In the genomic region with DNA sequence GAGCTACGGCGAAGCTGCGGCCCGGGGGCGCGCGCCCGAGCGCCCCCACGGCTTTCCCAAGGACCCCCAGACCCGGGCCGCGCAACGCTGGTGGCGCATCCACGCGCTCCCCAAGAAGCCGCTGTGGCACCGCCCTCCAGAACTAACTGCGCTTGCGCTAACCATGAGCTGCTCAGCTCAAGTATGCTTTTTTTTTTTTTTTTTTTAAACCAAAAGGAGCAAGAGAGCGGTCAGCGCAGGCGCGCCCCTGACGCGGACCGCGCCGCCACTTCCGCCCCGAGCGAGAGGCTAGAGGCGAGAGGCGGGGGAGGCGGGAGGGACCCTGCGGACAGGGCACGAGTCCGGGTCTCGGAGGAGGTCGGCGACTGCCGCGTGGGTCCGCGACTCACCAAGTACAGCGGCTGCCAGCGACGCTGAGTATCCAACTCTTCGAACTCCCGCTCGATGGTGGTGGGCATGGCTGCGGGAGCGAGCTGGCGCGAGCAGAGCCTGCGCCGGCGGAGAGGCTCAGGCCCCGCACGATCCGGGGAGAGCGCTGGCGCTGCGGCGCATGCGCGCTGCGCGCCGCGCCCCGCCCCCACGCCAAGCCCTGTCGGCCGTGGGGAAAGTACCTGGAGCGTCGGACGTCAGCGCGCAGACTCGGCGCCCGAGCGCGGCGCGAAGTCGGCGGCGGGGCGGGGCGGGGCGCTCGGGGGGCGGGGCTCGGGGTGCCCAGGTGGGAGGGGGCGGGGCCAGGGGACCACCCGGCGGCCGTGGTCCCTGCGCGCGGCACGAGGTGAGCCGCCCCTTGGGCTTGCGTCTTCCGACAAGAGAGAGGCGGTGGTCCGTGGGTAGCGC, we compare ENCODE assay signal across 8 cellular contexts. TPM values are rescaled to one million over a fixed set of nuclear protein-coding genes. Genes with fewer than 3 reads are reported as not detected.
DNase-seq lines count a peak whose midpoint lies in the region; ATAC-seq and TF ChIP-seq lines count a peak whose summit lies in the region.

A gene (minus strand): TSS at position 554 of the 837 bp plus-strand sequence. CDS start 96 bp downstream, at position 458.

- H3K27ac ChIP-seq in cardiac muscle cell (peak within 1 kb of the TSS; percentile 99), transverse colon (peak within 1 kb of the TSS; percentile 97 to 100 (median 99))

- in situ Hi-C loops in GM13976 (cut with MboI; ENCODE audit: low sequenced_read_pairs, unreplicated experiment) (no loop called here), transverse colon (cut with MboI; ENCODE audit: low pct_ligation_motif_present in 1 of 4, low pct_unique_long_range_greater_than_20kb in 1 of 4, low sequenced_read_pairs in 3 of 4) (loop anchor here in 1 of 4 donors (10.0 kb wide), 1 partner anchor 49 kb away; no protein-coding TSS in a partner anchor)

- H3K9me3 ChIP-seq in adipocyte (ENCODE audit: control insufficient read depth, low read length) (no peaks in the 10 kb centered on the region), cardiac muscle cell (ENCODE audit: low read depth) (no peaks in the 10 kb centered on the region), transverse colon (no peaks in the 10 kb centered on the region)

- TF ChIP-seq EP300 in transverse colon (IDR thresholded peaks at IDR 0.05; ENCODE audit: low read depth): no peak

- WGBS in transverse colon (ENCODE audit: low coverage in 1 of 2), 2 donors: 1 to 3% methylated on average over 18 to 66 of the region's 111 CpGs

- H3K4me3 ChIP-seq in adipocyte (ENCODE audit: low read length) (peak within 1 kb of the TSS; percentile 92), cardiac muscle cell (peak within 1 kb of the TSS; percentile 89), transverse colon (peak within 1 kb of the TSS; percentile 73 to 94 (median 88))

- H3K27me3 ChIP-seq in adipocyte (replicated peaks; ENCODE audit: control insufficient read depth, insufficient read depth, low read length): no peaks in the 10 kb centered on the region
- H3K27me3 ChIP-seq in cardiac muscle cell: no peaks in the 10 kb centered on the region
- no peaks in the 10 kb centered on the region for H3K27me3 ChIP-seq in transverse colon

- TF ChIP-seq POLR2A in transverse colon (IDR thresholded peaks at IDR 0.05): peak; percentile 96

- peak; percentile 71 for ATAC-seq in HG02852 (IDR thresholded peaks at IDR 0.05; ENCODE audit: unreplicated experiment)

- peaks cover 30% of the 10 kb centered on the region for H3K4me1 ChIP-seq in adipocyte (ENCODE audit: control insufficient read depth, insufficient read depth, low read length)
- peaks cover 16% of the 10 kb centered on the region for H3K4me1 ChIP-seq in cardiac muscle cell (ENCODE audit: low read depth)
- peaks cover 0 to 41% (median 17%) of the 10 kb centered on the region in 4 donors for H3K4me1 ChIP-seq in transverse colon

- H3K36me3 ChIP-seq in adipocyte (ENCODE audit: control insufficient read depth, insufficient read depth, low read length, severe bottlenecking) (no peaks in the 10 kb centered on the region), cardiac muscle cell (no peaks in the 10 kb centered on the region), transverse colon (no peaks in the 10 kb centered on the region)

- DNase-seq in GM13976 (ENCODE audit: low spot score) (peak; percentile 95), NCI-H1436 treated with DMSO at 0.1 percent for 48 hours (lab: John Stamatoyannopoulos, UW) (peak; percentile 68), T follicular helper cell (ENCODE audit: low read depth) (peak; percentile 86), adipocyte (ENCODE audit: low read depth) (peak; percentile 97), cardiac muscle cell (ENCODE audit: low read depth in 1 of 2, low spot score in 1 of 2) (peak; percentile 95 to 96), pons (ENCODE audit: low spot score) (peak; percentile 95), transverse colon (peak; percentile 95)

- peak within 1 kb of the TSS; percentile 98 for H3K9ac ChIP-seq in adipocyte (ENCODE audit: low read length)

- intact Hi-C loops in transverse colon (cut with DNase I; ENCODE audit: low total_unique reads): loop anchor here (10.0 kb wide), 1 partner anchor 841 kb away; a partner anchor contains a TSS

- peak; percentile 10 for TF ChIP-seq CTCF in GM13976 (IDR thresholded peaks at IDR 0.05; ENCODE audit: borderline replicate concordance, control extremely low read depth, extremely low read depth, insufficient read depth, missing control alignments)
- TF ChIP-seq CTCF in cardiac muscle cell (IDR thresholded peaks at IDR 0.05; ENCODE audit: low read depth, low read length): no peak
- no peak for TF ChIP-seq CTCF in transverse colon (IDR thresholded peaks at IDR 0.05)

RNA-seq across cellular contexts. Expression of the gene that starts here (rescaled TPM):
- total RNA-seq in cardiac muscle cell (20.4 and 24.7 TPM in 2 replicates), transverse colon (10 to 100 TPM; 10.5 to 65.7 (median 46.1) TPM)
- 25.4 and 29.8 TPM in 2 replicates for polyA plus RNA-seq in cardiac muscle cell

Comparison
In these comparisons a context has a peak if more than half of its experiments do, and no peak if none do; other contexts are left out.
1. Peak in every context shown above with its lines: DNase-seq, ATAC-seq, H3K4me3 ChIP-seq and H3K27ac ChIP-seq.